Comparison of ENCODE assay signal across 8 cellular contexts in the genomic region with DNA sequence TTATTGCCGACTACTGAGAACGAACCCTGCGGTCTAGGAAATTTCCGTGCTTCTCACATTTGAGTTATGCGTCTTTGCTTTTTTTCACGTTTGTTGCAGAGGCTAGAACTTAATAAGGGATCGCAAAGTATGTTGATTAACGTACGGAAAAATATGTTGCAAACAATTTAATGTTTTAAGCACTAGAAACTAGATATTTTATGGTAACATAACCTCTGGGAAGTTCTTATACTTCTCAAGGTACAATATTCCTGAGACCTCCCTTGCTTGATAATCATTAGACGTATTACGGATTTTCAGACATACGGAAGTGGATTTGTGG. TPM values are rescaled to one million over a fixed set of nuclear protein-coding genes. Genes with fewer than 3 reads are reported as not detected.
DNase-seq lines count a peak whose midpoint lies in the region; ATAC-seq and TF ChIP-seq lines count a peak whose summit lies in the region.

No MANE protein-coding gene starts in this region.

- no peak for ATAC-seq in central memory CD8-positive, alpha-beta T cell (replicated peaks; ENCODE audit: extremely low read depth, poor library complexity, severe bottlenecking)

- H3K79me2 ChIP-seq in mesendoderm (ENCODE audit: control insufficient read depth, insufficient read depth, low read length) = no peaks in the 10 kb centered on the region

- peak overlapping the region; percentile 61 for H3K4me2 ChIP-seq in mesendoderm (ENCODE audit: low read length)

- H3K4me3 ChIP-seq in mesendoderm (ENCODE audit: low read length) = peak overlapping the region; percentile 3

- H3K4me1 Mint-ChIP-seq in activated naive CD4-positive, alpha-beta T cell treated with anti-CD3 and anti-CD28 coated beads, Interleukin-2, amount 50 U/mL, for 24 hours = peaks cover 23% of the 10 kb centered on the region
- peaks cover 9% of the 10 kb centered on the region for H3K4me1 Mint-ChIP-seq in central memory CD8-positive, alpha-beta T cell
- H3K4me1 Mint-ChIP-seq in type B pancreatic cell (ENCODE audit: unreplicated experiment) = peaks cover 15% of the 10 kb centered on the region

- H3K36me3 ChIP-seq in mesendoderm (ENCODE audit: control insufficient read depth, insufficient read depth, low read length) = no peaks in the 10 kb centered on the region

- H2BK120ac ChIP-seq in mesendoderm (ENCODE audit: low read depth, low read length) = no peak overlapping the region

- WGBS in mesendoderm (ENCODE audit: extremely low coverage, insufficient coverage, low lambda C conversion rate) = no CpG with 5 or more reads among the region's 12 CpGs

- H3K27me3 ChIP-seq in mesendoderm (ENCODE audit: insufficient read depth, low read length, poor library complexity) = no peaks in the 10 kb centered on the region

- H3K56ac ChIP-seq in mesendoderm (ENCODE audit: low read length) = peak overlapping the region; percentile 97

- DNase-seq in activated naive CD4-positive, alpha-beta T cell (lab: John Stamatoyannopoulos, UW) = no peak
- no peak for DNase-seq in central memory CD8-positive, alpha-beta T cell (ENCODE audit: low spot score in 2 of 2)
- DNase-seq in mesendoderm (no peak), type B pancreatic cell (ENCODE audit: extremely low spot score, unreplicated experiment) (no peak), putamen (ENCODE audit: low spot score) (no peak), DMS114 treated with DMSO at 0.1 percent for 48 hours (lab: John Stamatoyannopoulos, UW; ENCODE audit: unreplicated experiment) (no peak)
- no peak for DNase-seq in effector CD4-positive, alpha-beta T cell

- H3K4ac ChIP-seq in mesendoderm (ENCODE audit: low read depth, low read length) = peak overlapping the region; percentile 92

- no peak overlapping the region for H2BK15ac ChIP-seq in mesendoderm (replicated peaks; ENCODE audit: low read depth)

- no peak for TF ChIP-seq CTCF in type B pancreatic cell (conservative IDR thresholded peaks at IDR 0.05)

- no peak overlapping the region for H4K5ac ChIP-seq in mesendoderm (ENCODE audit: low read length)

- no peaks in the 10 kb centered on the region for H3K9me3 Mint-ChIP-seq in activated naive CD4-positive, alpha-beta T cell treated with anti-CD3 and anti-CD28 coated beads, Interleukin-2, amount 50 U/mL, for 24 hours
- no peaks in the 10 kb centered on the region for H3K9me3 Mint-ChIP-seq in central memory CD8-positive, alpha-beta T cell
- peaks cover 5% of the 10 kb centered on the region for H3K9me3 Mint-ChIP-seq in type B pancreatic cell

- peak overlapping the region; percentile 84 for H3K9ac ChIP-seq in mesendoderm (ENCODE audit: low read length)

- H3K27ac Mint-ChIP-seq in activated naive CD4-positive, alpha-beta T cell treated with anti-CD3 and anti-CD28 coated beads, Interleukin-2, amount 50 U/mL, for 24 hours = no peak overlapping the region
- no peak overlapping the region for H3K27ac Mint-ChIP-seq in central memory CD8-positive, alpha-beta T cell (ENCODE audit: low read depth)
- peak overlapping the region; percentile 78 for H3K27ac Mint-ChIP-seq in type B pancreatic cell

- H2AK5ac ChIP-seq in mesendoderm (ENCODE audit: low read length) = no peak overlapping the region

- no peak overlapping the region for H3K23ac ChIP-seq in mesendoderm (ENCODE audit: low read length)

- no peaks in the 10 kb centered on the region for H3K79me1 ChIP-seq in mesendoderm (ENCODE audit: low read length)

- peak overlapping the region; percentile 91 for H3K18ac ChIP-seq in mesendoderm (ENCODE audit: low read length)

- H3K36me3 Mint-ChIP-seq in activated naive CD4-positive, alpha-beta T cell treated with anti-CD3 and anti-CD28 coated beads, Interleukin-2, amount 50 U/mL, for 24 hours = no peaks in the 10 kb centered on the region
- H3K36me3 Mint-ChIP-seq in central memory CD8-positive, alpha-beta T cell (ENCODE audit: insufficient read depth) = peaks cover 5% of the 10 kb centered on the region
- no peaks in the 10 kb centered on the region for H3K36me3 Mint-ChIP-seq in type B pancreatic cell

- peaks cover 6% of the 10 kb centered on the region for H3K4me1 ChIP-seq in mesendoderm (ENCODE audit: control insufficient read depth, low read depth, low read length)

- peak overlapping the region; percentile 88 for H3K4me3 Mint-ChIP-seq in activated naive CD4-positive, alpha-beta T cell treated with anti-CD3 and anti-CD28 coated beads, Interleukin-2, amount 50 U/mL, for 24 hours
- H3K4me3 Mint-ChIP-seq in central memory CD8-positive, alpha-beta T cell = peak overlapping the region; percentile 95
- peak overlapping the region; percentile 92 for H3K4me3 Mint-ChIP-seq in type B pancreatic cell

- no peak overlapping the region for H2BK5ac ChIP-seq in mesendoderm (ENCODE audit: low read length)

- peaks cover 5% of the 10 kb centered on the region for H3K27me3 Mint-ChIP-seq in activated naive CD4-positive, alpha-beta T cell treated with anti-CD3 and anti-CD28 coated beads, Interleukin-2, amount 50 U/mL, for 24 hours
- H3K27me3 Mint-ChIP-seq in central memory CD8-positive, alpha-beta T cell = peaks cover 9% of the 10 kb centered on the region
- no peaks in the 10 kb centered on the region for H3K27me3 Mint-ChIP-seq in type B pancreatic cell

- no peak overlapping the region for H4K8ac ChIP-seq in mesendoderm (ENCODE audit: low read depth, low read length)

- peak overlapping the region; percentile 90 for H3K27ac ChIP-seq in mesendoderm (ENCODE audit: low read depth, low read length)

RNA-seq across cellular contexts. Expression of a gene that starts 0.6 kb away (rescaled TPM):
- 9.5 TPM for polyA plus RNA-seq in mesendoderm (2013, experiment 1 of 2)
- 9.7 TPM for polyA plus RNA-seq in mesendoderm (2013, experiment 2 of 2)
- total RNA-seq in type B pancreatic cell (ENCODE audit: low replicate concordance) = 5.9 and 15.7 TPM in 2 replicates
